Comparison of ENCODE assay signal across 1 cellular context in the genomic region with DNA sequence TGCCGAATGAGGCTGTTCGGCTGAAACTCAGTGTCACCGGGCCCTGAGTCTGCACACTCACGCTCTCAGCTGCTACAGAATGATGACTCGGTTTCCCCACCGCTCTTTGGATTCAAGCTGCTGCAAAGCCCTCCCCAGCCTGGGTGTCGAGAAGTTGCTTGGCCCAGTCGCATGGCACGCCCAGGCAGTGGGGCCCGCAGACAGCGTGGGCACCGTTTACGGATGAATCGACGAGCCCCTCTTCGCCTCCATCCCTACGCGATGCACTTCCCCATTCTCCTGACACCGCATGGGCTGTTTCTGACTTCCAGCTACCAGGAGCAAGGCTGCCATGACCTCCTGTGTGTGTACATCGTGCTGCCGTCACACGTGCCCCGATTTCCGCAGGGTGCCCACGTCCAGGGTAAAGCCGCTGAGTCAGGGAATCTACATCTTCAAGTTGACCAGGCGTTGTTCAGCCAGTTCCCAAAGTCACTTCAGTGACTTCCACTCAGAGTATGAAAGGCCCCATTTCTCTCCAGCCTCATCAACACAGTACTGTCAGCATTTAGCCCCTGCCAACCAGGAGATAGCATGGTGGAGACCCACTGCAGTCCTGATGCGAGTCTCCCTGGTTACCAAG.
TF ChIP-seq lines count a peak whose summit lies in the region.

No MANE protein-coding gene starts in this region.

TF ChIP-seq in K562, 482 proteins besides CTCF, POLR2A, EP300 and RAD21 (continued from another document):
- TF ChIP-seq, protein P1, sequence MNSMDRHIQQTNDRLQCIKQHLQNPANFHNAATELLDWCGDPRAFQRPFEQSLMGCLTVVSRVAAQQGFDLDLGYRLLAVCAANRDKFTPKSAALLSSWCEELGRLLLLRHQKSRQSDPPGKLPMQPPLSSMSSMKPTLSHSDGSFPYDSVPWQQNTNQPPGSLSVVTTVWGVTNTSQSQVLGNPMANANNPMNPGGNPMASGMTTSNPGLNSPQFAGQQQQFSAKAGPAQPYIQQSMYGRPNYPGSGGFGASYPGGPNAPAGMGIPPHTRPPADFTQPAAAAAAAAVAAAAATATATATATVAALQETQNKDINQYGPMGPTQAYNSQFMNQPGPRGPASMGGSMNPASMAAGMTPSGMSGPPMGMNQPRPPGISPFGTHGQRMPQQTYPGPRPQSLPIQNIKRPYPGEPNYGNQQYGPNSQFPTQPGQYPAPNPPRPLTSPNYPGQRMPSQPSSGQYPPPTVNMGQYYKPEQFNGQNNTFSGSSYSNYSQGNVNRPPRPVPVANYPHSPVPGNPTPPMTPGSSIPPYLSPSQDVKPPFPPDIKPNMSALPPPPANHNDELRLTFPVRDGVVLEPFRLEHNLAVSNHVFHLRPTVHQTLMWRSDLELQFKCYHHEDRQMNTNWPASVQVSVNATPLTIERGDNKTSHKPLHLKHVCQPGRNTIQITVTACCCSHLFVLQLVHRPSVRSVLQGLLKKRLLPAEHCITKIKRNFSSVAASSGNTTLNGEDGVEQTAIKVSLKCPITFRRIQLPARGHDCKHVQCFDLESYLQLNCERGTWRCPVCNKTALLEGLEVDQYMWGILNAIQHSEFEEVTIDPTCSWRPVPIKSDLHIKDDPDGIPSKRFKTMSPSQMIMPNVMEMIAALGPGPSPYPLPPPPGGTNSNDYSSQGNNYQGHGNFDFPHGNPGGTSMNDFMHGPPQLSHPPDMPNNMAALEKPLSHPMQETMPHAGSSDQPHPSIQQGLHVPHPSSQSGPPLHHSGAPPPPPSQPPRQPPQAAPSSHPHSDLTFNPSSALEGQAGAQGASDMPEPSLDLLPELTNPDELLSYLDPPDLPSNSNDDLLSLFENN (IDR thresholded peaks at IDR 0.05; ENCODE audit: low read depth in 2 of 2, low read length in 2 of 2), result no peak
- TF ChIP-seq ZNF316 (IDR thresholded peaks at IDR 0.05), result peak; percentile 9; the same call in 1 of the 2 replicates
- TF ChIP-seq RUNX1 (IDR thresholded peaks at IDR 0.05; ENCODE audit: low read depth), result no peak
- TF ChIP-seq, protein P2, sequence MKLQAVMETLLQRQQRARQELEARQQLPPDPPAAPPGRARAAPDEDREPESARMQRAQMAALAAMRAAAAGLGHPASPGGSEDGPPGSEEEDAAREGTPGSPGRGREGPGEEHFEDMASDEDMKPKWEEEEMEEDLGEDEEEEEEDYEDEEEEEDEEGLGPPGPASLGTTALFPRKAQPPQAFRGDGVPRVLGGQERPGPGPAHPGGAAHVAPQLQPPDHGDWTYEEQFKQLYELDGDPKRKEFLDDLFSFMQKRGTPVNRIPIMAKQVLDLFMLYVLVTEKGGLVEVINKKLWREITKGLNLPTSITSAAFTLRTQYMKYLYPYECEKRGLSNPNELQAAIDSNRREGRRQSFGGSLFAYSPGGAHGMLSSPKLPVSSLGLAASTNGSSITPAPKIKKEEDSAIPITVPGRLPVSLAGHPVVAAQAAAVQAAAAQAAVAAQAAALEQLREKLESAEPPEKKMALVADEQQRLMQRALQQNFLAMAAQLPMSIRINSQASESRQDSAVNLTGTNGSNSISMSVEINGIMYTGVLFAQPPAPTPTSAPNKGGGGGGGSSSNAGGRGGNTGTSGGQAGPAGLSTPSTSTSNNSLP (IDR thresholded peaks at IDR 0.05; ENCODE audit: borderline replicate concordance, low read depth, low read length), result no peak
- no peak for TF ChIP-seq OTX1 (CRISPR knock-in tag; IDR thresholded peaks at IDR 0.05)
- no peak for TF ChIP-seq RAD51 (IDR thresholded peaks at IDR 0.05; ENCODE audit: borderline replicate concordance, low read depth)
- 0 out of 2 replicates have a peak, but pooled peaks have one; percentile 17 for TF ChIP-seq SPI1 (IDR thresholded peaks at IDR 0.05; ENCODE audit: borderline replicate concordance, low read depth, low read length)
